In the genomic region with DNA sequence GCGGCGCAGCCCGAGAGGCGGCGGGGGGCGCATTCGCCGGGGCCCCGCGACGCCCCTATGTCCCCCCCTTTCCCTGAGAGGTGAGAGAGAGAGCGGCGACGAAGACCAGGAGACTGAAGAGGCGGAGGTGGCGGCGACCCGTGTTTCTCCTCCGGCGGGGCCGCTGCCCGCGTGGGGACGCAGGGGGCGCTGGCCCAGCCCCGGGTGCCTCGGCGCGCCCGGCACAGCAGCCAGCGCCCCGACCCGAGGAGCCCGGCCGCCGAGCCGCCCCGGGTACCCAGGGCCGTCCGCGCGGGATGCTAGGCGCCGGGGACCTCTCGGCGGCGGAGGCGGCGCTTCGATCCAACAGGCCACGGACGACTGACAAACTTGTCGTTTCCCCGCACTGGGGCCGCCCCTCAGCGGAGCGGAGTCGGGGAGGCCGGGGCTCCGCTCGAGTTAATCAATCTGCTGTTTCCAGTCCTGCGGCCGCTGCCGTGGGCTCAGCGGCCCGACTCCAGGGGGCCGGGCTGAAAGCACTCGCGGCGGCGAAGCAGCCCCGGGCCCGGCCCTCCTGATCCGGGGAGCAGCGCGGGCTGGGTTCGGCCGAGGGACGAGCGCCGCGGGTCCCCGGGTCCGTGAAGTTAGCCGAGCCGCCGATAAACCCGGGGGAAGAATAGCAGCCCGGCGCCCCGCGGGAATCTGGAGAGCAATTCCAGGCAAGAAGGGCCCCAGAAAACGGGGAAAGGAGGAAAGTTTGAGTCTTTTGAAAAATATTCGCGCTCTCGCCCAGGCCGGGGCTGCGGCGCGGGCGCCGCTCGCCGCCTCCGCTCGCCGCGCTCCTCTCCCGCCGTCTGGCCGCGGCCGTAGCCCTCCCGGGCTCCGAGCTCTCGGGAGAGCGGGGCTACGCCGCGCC, we compare ENCODE assay signal across 8 cellular contexts. TPM values are rescaled to one million over a fixed set of nuclear protein-coding genes. Genes with fewer than 3 reads are reported as not detected.
A peak's percentile ranks its signal among the peaks of the same experiment; 100 is the strongest.
DNase-seq lines count a peak whose midpoint lies in the region; ATAC-seq, FAIRE-seq and TF ChIP-seq lines count a peak whose summit lies in the region.

No MANE protein-coding gene starts in this region.

- peak; percentile 8 for TF ChIP-seq CTCF in cardiac muscle cell (IDR thresholded peaks at IDR 0.05; ENCODE audit: low read depth, low read length)
- TF ChIP-seq CTCF in retinal pigment epithelial cell (conservative IDR thresholded peaks at IDR 0.05; ENCODE audit: low read depth, low read length), result no peak

- no peak for TF ChIP-seq POLR2A in GM12892 (IDR thresholded peaks at IDR 0.05; ENCODE audit: low read depth, low read length)

- peak overlapping the region; percentile 74 for H3K4me3 ChIP-seq in cardiac muscle cell
- H3K4me3 ChIP-seq in retinal pigment epithelial cell (ENCODE audit: low read length), result peak overlapping the region; percentile 67

- DNase-seq in GM12892 (ENCODE audit: insufficient read length) (peak; percentile 46), NAMALWA (ENCODE audit: low spot score) (peak; percentile 41), cardiac muscle cell (ENCODE audit: low read depth in 1 of 2, low spot score in 1 of 2) (peak; percentile 22 to 41), retinal pigment epithelial cell (ENCODE audit: low read depth) (no peak), kidney glomerular epithelial cell (lab: John Stamatoyannopoulos, UW) (no peak), NOMO-1 (lab: John Stamatoyannopoulos, UW; ENCODE audit: unreplicated experiment in 2 of 2) (no peak)
- peak; percentile 36 for DNase-seq in activated T-helper 9 cell treated with anti-CD3 and anti-CD28 coated beads, Interleukin-2, amount 50 U/mL, for 16 hours (ENCODE audit: low read depth)

- no peaks in the 10 kb centered on the region for H3K36me3 ChIP-seq in cardiac muscle cell

- H3K9me3 ChIP-seq in cardiac muscle cell (ENCODE audit: low read depth), result no peaks in the 10 kb centered on the region

- no peak for ATAC-seq in GM21576 (IDR thresholded peaks at IDR 0.05; ENCODE audit: unreplicated experiment)

- H3K27me3 ChIP-seq in cardiac muscle cell, result peaks cover 92% of the 10 kb centered on the region

- H3K27ac ChIP-seq in cardiac muscle cell, result no peak overlapping the region

- H3K4me1 ChIP-seq in cardiac muscle cell (ENCODE audit: low read depth), result peaks cover 7% of the 10 kb centered on the region

- no peak for FAIRE-seq in GM12892 (lab: Jason Lieb, UNC)

RNA-seq across cellular contexts. Expression of gene MDGA1, which starts 0.6 kb away (rescaled TPM):
- polyA plus RNA-seq in GM12892 (2012; ENCODE audit: missing spikeins), result 0.23 TPM
- total RNA-seq in cardiac muscle cell, result 2.1 and 4.0 TPM in 2 replicates
- polyA plus RNA-seq in cardiac muscle cell, result 1.7 and 2.1 TPM in 2 replicates

Comparison
In these comparisons a context has a peak if more than half of its experiments do, and no peak if none do; other contexts are left out.
1. DNase-seq: peak in GM12892 (single experiment), NAMALWA (single experiment), activated T-helper 9 cell treated with anti-CD3 and anti-CD28 coated beads, Interleukin-2, amount 50 U/mL, for 16 hours (single experiment) and cardiac muscle cell (2 of 2); none in retinal pigment epithelial cell (single experiment), kidney glomerular epithelial cell (single experiment) and NOMO-1 (0 of 2).